ENCODE assay signal across 1 cellular context in genomic region chr12:45728625-45729232, GRCh38.
TF ChIP-seq lines count a peak whose summit lies in the region.

No MANE protein-coding gene starts in this region.

TF ChIP-seq in HepG2, 621 proteins besides CTCF, POLR2A, EP300 and RAD21 (continued from another document and continues in another):
- TF ChIP-seq TP53 (CRISPR knock-in tag; conservative IDR thresholded peaks at IDR 0.05) (peak; percentile 79; the same call in 1 of the 2 replicates), PBX2 (CRISPR knock-in tag; IDR thresholded peaks at IDR 0.05) (no peak), AHR (CRISPR knock-in tag; IDR thresholded peaks at IDR 0.05) (0 out of 2 replicates have a peak, but pooled peaks have one; percentile 34), ZNF343 (CRISPR knock-in tag; IDR thresholded peaks at IDR 0.05) (no peak), ZNF644 (CRISPR knock-in tag; IDR thresholded peaks at IDR 0.05; ENCODE audit: low read depth) (no peak), ZNF235 (CRISPR knock-in tag; IDR thresholded peaks at IDR 0.05; ENCODE audit: borderline replicate concordance) (no peak), AKAP8 (CRISPR knock-in tag; IDR thresholded peaks at IDR 0.05) (peak; percentile 84; the same call in 1 of the 2 replicates), EHMT2 (IDR thresholded peaks at IDR 0.05; ENCODE audit: borderline replicate concordance, low read depth, low read length) (no peak), ZIK1 (CRISPR knock-in tag; IDR thresholded peaks at IDR 0.05; ENCODE audit: borderline replicate concordance, low read depth) (peak; percentile 96), ESRRA (CRISPR knock-in tag; IDR thresholded peaks at IDR 0.05; ENCODE audit: low read depth) (peak; percentile 44; the same call in 1 of the 2 replicates), TAF1 (CRISPR knock-in tag; IDR thresholded peaks at IDR 0.05) (peak; percentile 90), MATR3 (CRISPR knock-in tag; IDR thresholded peaks at IDR 0.05) (no peak), NR2C2 (CRISPR knock-in tag; IDR thresholded peaks at IDR 0.05; ENCODE audit: borderline replicate concordance) (peak; percentile 61; the same call in 1 of the 2 replicates), BRD4 (CRISPR knock-in tag; IDR thresholded peaks at IDR 0.05) (peak; percentile 69; the same call in 1 of the 2 replicates), JUND (CRISPR knock-in tag; IDR thresholded peaks at IDR 0.05) (peak; percentile 29; the same call in 1 of the 2 replicates), KLF6 (CRISPR knock-in tag; IDR thresholded peaks at IDR 0.05) (peak; percentile 85), ZNF672 (CRISPR knock-in tag; IDR thresholded peaks at IDR 0.05) (no peak), ZNF784 (CRISPR knock-in tag; IDR thresholded peaks at IDR 0.05; ENCODE audit: borderline replicate concordance) (no peak), ZNF749 (CRISPR knock-in tag; IDR thresholded peaks at IDR 0.05; ENCODE audit: borderline replicate concordance) (peak; percentile 89; the same call in 1 of the 2 replicates), ZNF552 (CRISPR knock-in tag; IDR thresholded peaks at IDR 0.05; ENCODE audit: borderline replicate concordance) (no peak), PLRG1 (conservative IDR thresholded peaks at IDR 0.05) (no peak), CENPT (CRISPR knock-in tag; IDR thresholded peaks at IDR 0.05; ENCODE audit: low read depth) (no peak; the same call in none of the 2 replicates), ZNF564 (CRISPR knock-in tag; IDR thresholded peaks at IDR 0.05) (no peak), MEIS1 (CRISPR knock-in tag; IDR thresholded peaks at IDR 0.05; ENCODE audit: borderline replicate concordance) (peak; percentile 37; the same call in 1 of the 2 replicates), TIGD3 (CRISPR knock-in tag; IDR thresholded peaks at IDR 0.05; ENCODE audit: borderline replicate concordance) (no peak), HMG20A (CRISPR knock-in tag; IDR thresholded peaks at IDR 0.05; ENCODE audit: borderline replicate concordance) (peak; percentile 61; the same call in 1 of the 2 replicates), ZNF136 (CRISPR knock-in tag; IDR thresholded peaks at IDR 0.05; ENCODE audit: low read depth) (no peak; the same call in 1 of the 2 replicates), ARNT2 (CRISPR knock-in tag; IDR thresholded peaks at IDR 0.05; ENCODE audit: low read depth) (peak; percentile 88; the same call in 1 of the 2 replicates), ZNF180 (CRISPR knock-in tag; IDR thresholded peaks at IDR 0.05; ENCODE audit: borderline replicate concordance, low read depth) (no peak), ZMYM2 (CRISPR knock-in tag; IDR thresholded peaks at IDR 0.05) (peak; percentile 90), RNF219 (CRISPR knock-in tag; IDR thresholded peaks at IDR 0.05) (no peak), ZNF772 (CRISPR knock-in tag; IDR thresholded peaks at IDR 0.05) (peak; percentile 72), ZNF891 (CRISPR knock-in tag; IDR thresholded peaks at IDR 0.05) (peak; percentile 84), ZSCAN30 (CRISPR knock-in tag; IDR thresholded peaks at IDR 0.05) (no peak), MXD1 (CRISPR knock-in tag; IDR thresholded peaks at IDR 0.05) (no peak), ZNF430 (CRISPR knock-in tag; IDR thresholded peaks at IDR 0.05) (peak; percentile 93), ZNF607 (CRISPR knock-in tag; IDR thresholded peaks at IDR 0.05; ENCODE audit: borderline replicate concordance) (0 out of 2 replicates have a peak, but pooled peaks have one; percentile 70), ELF4 (CRISPR knock-in tag; IDR thresholded peaks at IDR 0.05; ENCODE audit: borderline replicate concordance) (no peak), HIC2 (CRISPR knock-in tag; IDR thresholded peaks at IDR 0.05; ENCODE audit: low read depth) (0 out of 2 replicates have a peak, but pooled peaks have one; percentile 51), ZNF414 (CRISPR knock-in tag; IDR thresholded peaks at IDR 0.05) (peak; percentile 71), SRY (CRISPR knock-in tag; IDR thresholded peaks at IDR 0.05) (peak; percentile 87), ZNF460 (CRISPR knock-in tag; IDR thresholded peaks at IDR 0.05; ENCODE audit: borderline replicate concordance) (no peak), RBAK (CRISPR knock-in tag; IDR thresholded peaks at IDR 0.05) (0 out of 2 replicates have a peak, but pooled peaks have one; percentile 43), ZBTB7A (CRISPR knock-in tag; IDR thresholded peaks at IDR 0.05) (peak; percentile 62; the same call in 1 of the 2 replicates), ZNF468 (CRISPR knock-in tag; IDR thresholded peaks at IDR 0.05) (no peak), ZNF615 (CRISPR knock-in tag; IDR thresholded peaks at IDR 0.05; ENCODE audit: borderline replicate concordance) (no peak), TARDBP (CRISPR knock-in tag; IDR thresholded peaks at IDR 0.05) (peak; percentile 63; the same call in 1 of the 2 replicates), ZNF737 (CRISPR knock-in tag; IDR thresholded peaks at IDR 0.05; ENCODE audit: borderline replicate concordance) (no peak), GATAD1 (CRISPR knock-in tag; IDR thresholded peaks at IDR 0.05) (peak; percentile 77), ZNF367 (CRISPR knock-in tag; IDR thresholded peaks at IDR 0.05; ENCODE audit: borderline replicate concordance) (no peak), ZNF792 (CRISPR knock-in tag; IDR thresholded peaks at IDR 0.05) (peak; percentile 96), DMTF1 (CRISPR knock-in tag; IDR thresholded peaks at IDR 0.05) (no peak), NBN (conservative IDR thresholded peaks at IDR 0.05) (no peak), ZNF20 (CRISPR knock-in tag; IDR thresholded peaks at IDR 0.05) (no peak), HNRNPL (IDR thresholded peaks at IDR 0.05; ENCODE audit: low read depth, low read length) (no peak), ZNF362 (CRISPR knock-in tag; IDR thresholded peaks at IDR 0.05; ENCODE audit: borderline replicate concordance) (peak; percentile 69; the same call in 1 of the 2 replicates), THAP7 (CRISPR knock-in tag; IDR thresholded peaks at IDR 0.05) (peak; percentile 74; the same call in 1 of the 2 replicates), IRF9 (CRISPR knock-in tag; IDR thresholded peaks at IDR 0.05; ENCODE audit: borderline replicate concordance) (peak; percentile 81), ARNT (IDR thresholded peaks at IDR 0.05) (no peak)
